16 cellular contexts compared by ENCODE assay signal in the genomic region with DNA sequence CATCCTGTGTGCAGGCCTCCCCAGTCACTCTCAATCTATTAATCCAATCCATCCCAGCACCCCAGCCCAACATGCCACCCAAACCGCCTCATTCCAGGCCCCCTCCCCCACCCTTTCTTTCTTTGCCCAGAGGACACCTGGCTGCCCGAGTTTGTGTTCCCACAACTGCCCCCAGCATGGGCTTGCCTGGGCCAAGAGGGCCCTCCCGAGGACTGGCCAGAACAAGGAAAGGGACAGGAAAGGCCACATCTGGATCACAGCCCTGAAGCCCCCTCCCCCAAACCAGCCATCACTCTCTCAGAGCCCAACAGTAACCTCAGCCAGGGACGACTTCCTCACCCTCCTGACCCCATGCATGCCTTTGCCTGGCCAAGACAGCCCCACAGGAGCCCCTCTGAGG. TPM values are rescaled to one million over a fixed set of nuclear protein-coding genes. Genes with fewer than 3 reads are reported as not detected.
DNase-seq lines count a peak whose midpoint lies in the region; ATAC-seq and TF ChIP-seq lines count a peak whose summit lies in the region.
"Had no signal": no experiment of that assay in that cellular context is flagged by ENCODE, and none has a peak within 500 bp of the region (broad histone marks: within the 10 kb centered on the region; RNA-seq: fewer than 3 reads in every experiment).

No MANE protein-coding gene starts in this region.

- H3K9me2 ChIP-seq in GM23248 (ENCODE audit: insufficient read depth): no peaks in the 10 kb centered on the region

- peak overlapping the region; percentile 45 to 96 (median 72) for H3K27ac Mint-ChIP-seq in brain

- H3K36me3 ChIP-seq in GM23248 (ENCODE audit: low read depth): no peaks in the 10 kb centered on the region
- H3K36me3 ChIP-seq in lower lobe of right lung: no peaks in the 10 kb centered on the region
- H3K36me3 ChIP-seq in subcutaneous abdominal adipose tissue (ENCODE audit: control insufficient read depth in 5 of 5, insufficient read depth in 5 of 5, low read length in 5 of 5): peaks cover 0 to 2% (median 0%) of the 10 kb centered on the region in 5 donors
- H3K36me3 ChIP-seq: HAP-1 had no signal

- H3K4me3 ChIP-seq in GM23248 (peak overlapping the region; percentile 96), lower lobe of right lung (peak overlapping the region; percentile 46), subcutaneous abdominal adipose tissue (ENCODE audit: low read depth in 1 of 5, low read length in 5 of 5) (peak overlapping the region; percentile 57 to 82 (median 64))
- H3K4me3 ChIP-seq: HAP-1 had no signal

- H3K4me1 ChIP-seq in GM23248 (ENCODE audit: insufficient read depth) (peaks cover 77% of the 10 kb centered on the region), lower lobe of right lung (peaks cover 26% of the 10 kb centered on the region), subcutaneous abdominal adipose tissue (ENCODE audit: control insufficient read depth in 5 of 5, insufficient read depth in 5 of 5, low read length in 5 of 5) (peaks cover 18 to 95% (median 80%) of the 10 kb centered on the region in 5 donors)
- H3K4me1 ChIP-seq: HAP-1 had no signal

- peak overlapping the region in 4 of 5 experiments; percentile 52 to 82 (median 71) for H3K4me3 Mint-ChIP-seq in brain

- H3K4me2 ChIP-seq in GM23248 (ENCODE audit: unreplicated experiment): peak overlapping the region; percentile 88

- DNase-seq in GM23248 (peak; percentile 24), lower lobe of right lung (no peak), NOMO-1 (lab: John Stamatoyannopoulos, UW; ENCODE audit: unreplicated experiment in 2 of 2) (no peak), activated gamma-delta T cell (lab: John Stamatoyannopoulos, UW) (no peak)
- no peak for DNase-seq in activated effector memory CD4-positive, alpha-beta T cell treated with anti-CD3 and anti-CD28 coated beads, Interleukin-2, amount 50 U/mL, for 16 hours
- DNase-seq in activated CD4-positive, alpha-beta T cell treated with anti-CD3 and anti-CD28 coated beads for 1 hour: no peak
- DNase-seq: activated CD8-positive, alpha-beta memory T cell treated with anti-CD3 and anti-CD28 coated beads, Interleukin-2, amount 50 U/mL, for 48 hours; NCI-H2029 treated with DMSO at 0.1 percent for 48 hours; nucleus accumbens; stimulated activated CD4-positive, alpha-beta T cell treated with anti-CD3 and anti-CD28 coated beads, Interleukin-1b, Interleukin-23, amount 100 ng/mL, for 48 hours had no signal

- H3F3A ChIP-seq in GM23248 (ENCODE audit: insufficient read depth): peaks cover 60% of the 10 kb centered on the region

- intact Hi-C loops in lower lobe of right lung (cut with DNase I): no loop called here

- no peak for ATAC-seq in lower lobe of right lung

- in situ Hi-C loops in GM23248 (cut with MboI): no loop called here

- H3K27me3 Mint-ChIP-seq in brain: peaks cover 3% of the 10 kb centered on the region

- no peak overlapping the region for H2AFZ ChIP-seq in GM23248

- peak overlapping the region; percentile 94 for H3K9ac ChIP-seq in GM23248
- peak overlapping the region in 4 of 5 donors; percentile 17 to 75 (median 63) for H3K9ac ChIP-seq in subcutaneous abdominal adipose tissue (ENCODE audit: low read length in 5 of 5)

- WGBS in GM23248 (ENCODE audit: low coverage in 1 of 2, low lambda C conversion rate in 2 of 2, missing lambda C conversion rate in 2 of 2), 2 experiments: 3 to 4% methylated on average over 3 to 4 of the region's 4 CpGs

- H3K9me3 ChIP-seq in GM23248 (ENCODE audit: low read depth): no peaks in the 10 kb centered on the region
- no peaks in the 10 kb centered on the region for H3K9me3 ChIP-seq in lower lobe of right lung
- H3K9me3 ChIP-seq in subcutaneous abdominal adipose tissue (ENCODE audit: control insufficient read depth in 5 of 5, low read length in 5 of 5): no peaks in the 10 kb centered on the region
- H3K9me3 ChIP-seq: HAP-1 had no signal

- H3K4me1 Mint-ChIP-seq in brain: peaks cover 81% of the 10 kb centered on the region

- H3K9me3 Mint-ChIP-seq in brain: no peaks in the 10 kb centered on the region

- H3K27me3 ChIP-seq in GM23248 (replicated peaks; ENCODE audit: insufficient read depth) (no peaks in the 10 kb centered on the region), lower lobe of right lung (ENCODE audit: low read depth) (no peaks in the 10 kb centered on the region), subcutaneous abdominal adipose tissue (ENCODE audit: control insufficient read depth in 5 of 5, insufficient read depth in 4 of 5, low read length in 5 of 5) (no peaks in the 10 kb centered on the region)

- H3K27ac ChIP-seq in GM23248 (peak overlapping the region; percentile 91), lower lobe of right lung (no peak overlapping the region), subcutaneous abdominal adipose tissue (ENCODE audit: low read depth, low read length) (peak overlapping the region; percentile 79)
- H3K27ac ChIP-seq: HL-60, VCaP had no signal

- TF ChIP-seq CTCF in brain (conservative IDR thresholded peaks at IDR 0.05) (no peak), lower lobe of right lung (IDR thresholded peaks at IDR 0.05) (no peak)

- no peaks in the 10 kb centered on the region for H3K36me3 Mint-ChIP-seq in brain

- peaks cover 76% of the 10 kb centered on the region for H3K79me2 ChIP-seq in GM23248 (ENCODE audit: insufficient read depth)

- H4K20me1 ChIP-seq in GM23248 (ENCODE audit: insufficient read depth): 0 out of 2 replicates have a peak, but pooled peaks cover 3% of the 10 kb centered on the region

RNA-seq across cellular contexts. Expression of a gene that starts 1.2 kb away (rescaled TPM):
- 99.3 and 104 TPM in 2 replicates for total RNA-seq in GM23248 (2014; rRNA removed; shearing (Covaris generic))
- polyA plus RNA-seq in GM23248 (2016; fragmentation: Nextera tagmentation; extraction: Ambion mirVana): 78.6 and 81.6 TPM in 2 replicates
- 23.1 TPM for polyA plus RNA-seq in brain (ENCODE audit: insufficient read depth, low read depth, low replicate concordance)
- total RNA-seq in lower lobe of right lung: 505 TPM
- total RNA-seq: G401 had no signal

Comparison
In these comparisons a context has a peak if more than half of its experiments do, and no peak if none do; other contexts are left out.
1. H3K4me3 ChIP-seq: peak in every context shown above with its lines; median percentile 96 in GM23248; 64 in subcutaneous abdominal adipose tissue; 46 in lower lobe of right lung.